ENCODE assay signal across 14 cellular contexts in genomic region chr18:34729740-34730338, GRCh38. TPM values are rescaled to one million over a fixed set of nuclear protein-coding genes. Genes with fewer than 3 reads are reported as not detected.
DNase-seq lines count a peak whose midpoint lies in the region; ATAC-seq lines count a peak whose summit lies in the region.
"Had no signal": no experiment of that assay in that cellular context is flagged by ENCODE, and none has a peak within 500 bp of the region (broad histone marks: within the 10 kb centered on the region; RNA-seq: fewer than 3 reads in every experiment).

No MANE protein-coding gene starts in this region.

- no peaks in the 10 kb centered on the region for H3K36me3 ChIP-seq in BLaER1

- ATAC-seq in Right ventricle myocardium superior (ENCODE audit: poor library complexity) (peak; percentile 89), HG03135 (IDR thresholded peaks at IDR 0.05; ENCODE audit: unreplicated experiment) (no peak)

- no peaks in the 10 kb centered on the region for H3K27me3 ChIP-seq in BLaER1

- no peaks in the 10 kb centered on the region for H3K36me3 Mint-ChIP-seq in activated T-helper 2 cell treated with anti-CD3 and anti-CD28 coated beads, Interferon-gamma antibody, Interleukin-2, Interleukin-4, amounts not matched to agents 10 μg/mL and 5 μg/mL and 100 μg/mL, durations not matched to agents 14 hours and 24 hours and 36 hours (ENCODE audit: low read depth)

- H4K20me1 ChIP-seq in BLaER1 = no peaks in the 10 kb centered on the region

- DNase-seq in NCI-H2227 treated with DMSO at 0.1 percent for 48 hours (lab: John Stamatoyannopoulos, UW) (peak; percentile 86), Right ventricle myocardium superior (no peak), posterior cingulate gyrus (peak in 6 of 10 donors; percentile 22 to 88 (median 66)), amniotic stem cell (lab: John Stamatoyannopoulos, UW) (no peak), NCI-H748 treated with DMSO at 0.1 percent for 48 hours (lab: John Stamatoyannopoulos, UW) (no peak)
- DNase-seq in activated T-helper 2 cell treated with anti-CD3 and anti-CD28 coated beads, Interferon-gamma antibody, Interleukin-2, Interleukin-4, amounts not matched to agents 10 μg/mL and 5 μg/mL and 100 μg/mL, durations not matched to agents 14 hours and 24 hours and 36 hours (ENCODE audit: low spot score) = no peak
- DNase-seq: activated CD4-positive, alpha-beta T cell treated with anti-CD3 and anti-CD28 coated beads, Interleukin-2, amount 10 ng/mL, durations not matched to agents 24 days and 14 days; activated T-cell treated with anti-CD3 and anti-CD28 coated beads, Interleukin-2, amount 50 U/mL, for 4 hours; foreskin melanocyte; MV-4-11; NCI-H345 had no signal

- no peak overlapping the region for H3K9ac ChIP-seq in BLaER1

- H3K4me2 ChIP-seq in BLaER1 = peak overlapping the region; percentile 50

- peaks cover 1% of the 10 kb centered on the region; the same call in 1 of the 2 replicates for H3K9me3 ChIP-seq in BLaER1

- H3K27ac Mint-ChIP-seq in activated T-helper 2 cell treated with anti-CD3 and anti-CD28 coated beads, Interferon-gamma antibody, Interleukin-2, Interleukin-4, amounts not matched to agents 10 μg/mL and 5 μg/mL and 100 μg/mL, durations not matched to agents 14 hours and 24 hours and 36 hours = no peak overlapping the region
- H3K27ac Mint-ChIP-seq: activated CD4-positive, alpha-beta T cell treated with anti-CD3 and anti-CD28 coated beads, Interleukin-2, amount 10 ng/mL, durations not matched to agents 24 days and 14 days had no signal

- intact Hi-C loops in Right ventricle myocardium superior (cut with DNase I) (no loop called here), posterior cingulate gyrus (cut with DNase I) (no loop called here)
- intact Hi-C loops in activated T-helper 2 cell treated with anti-CD3 and anti-CD28 coated beads, Interferon-gamma antibody, Interleukin-2, Interleukin-4, amounts not matched to agents 10 μg/mL and 5 μg/mL and 100 μg/mL, durations not matched to agents 14 hours and 24 hours and 36 hours (cut with micrococcal nuclease) = no loop called here

- no peak overlapping the region for H3K4me3 ChIP-seq in BLaER1

- H3K27ac ChIP-seq in BLaER1 = no peak overlapping the region

- peaks cover 10% of the 10 kb centered on the region; the same call in 1 of the 2 replicates for H3K4me1 ChIP-seq in BLaER1

- H3K4me3 Mint-ChIP-seq in activated T-helper 2 cell treated with anti-CD3 and anti-CD28 coated beads, Interferon-gamma antibody, Interleukin-2, Interleukin-4, amounts not matched to agents 10 μg/mL and 5 μg/mL and 100 μg/mL, durations not matched to agents 14 hours and 24 hours and 36 hours (ENCODE audit: low read depth) = no peak overlapping the region
- H3K4me3 Mint-ChIP-seq: activated CD4-positive, alpha-beta T cell treated with anti-CD3 and anti-CD28 coated beads, Interleukin-2, amount 10 ng/mL, durations not matched to agents 24 days and 14 days; activated T-cell treated with anti-CD3 and anti-CD28 coated beads, Interleukin-2, amount 50 U/mL, for 4 hours; nephron had no signal

- no peaks in the 10 kb centered on the region for H3K4me1 Mint-ChIP-seq in activated T-helper 2 cell treated with anti-CD3 and anti-CD28 coated beads, Interferon-gamma antibody, Interleukin-2, Interleukin-4, amounts not matched to agents 10 μg/mL and 5 μg/mL and 100 μg/mL, durations not matched to agents 14 hours and 24 hours and 36 hours (ENCODE audit: low read depth)
- H3K4me1 Mint-ChIP-seq: activated CD4-positive, alpha-beta T cell treated with anti-CD3 and anti-CD28 coated beads, Interleukin-2, amount 10 ng/mL, durations not matched to agents 24 days and 14 days had no signal

- H3K27me3 Mint-ChIP-seq in activated T-helper 2 cell treated with anti-CD3 and anti-CD28 coated beads, Interferon-gamma antibody, Interleukin-2, Interleukin-4, amounts not matched to agents 10 μg/mL and 5 μg/mL and 100 μg/mL, durations not matched to agents 14 hours and 24 hours and 36 hours (ENCODE audit: low read depth) = peaks cover 2% of the 10 kb centered on the region

- no peaks in the 10 kb centered on the region for H3K9me3 Mint-ChIP-seq in activated T-helper 2 cell treated with anti-CD3 and anti-CD28 coated beads, Interferon-gamma antibody, Interleukin-2, Interleukin-4, amounts not matched to agents 10 μg/mL and 5 μg/mL and 100 μg/mL, durations not matched to agents 14 hours and 24 hours and 36 hours
- H3K9me3 Mint-ChIP-seq: activated T-cell treated with anti-CD3 and anti-CD28 coated beads, Interleukin-2, amount 50 U/mL, for 4 hours had no signal

RNA-seq across cellular contexts. Expression of gene DTNA, which starts 19.7 kb away (rescaled TPM):
- 153 TPM for total RNA-seq in Right ventricle myocardium superior
- total RNA-seq in activated T-helper 2 cell treated with anti-CD3 and anti-CD28 coated beads, Interferon-gamma antibody, Interleukin-2, Interleukin-4, amounts not matched to agents 10 μg/mL and 5 μg/mL and 100 μg/mL, durations not matched to agents 14 hours and 24 hours and 36 hours = 0.73 TPM in 1 of 2 replicates, not detected in the other
- total RNA-seq: activated CD4-positive, alpha-beta T cell treated with anti-CD3 and anti-CD28 coated beads, Interleukin-2, amount 10 ng/mL, durations not matched to agents 24 days and 14 days had no signal

Comparison
In these comparisons a context has a peak if more than half of its experiments do, and no peak if none do; other contexts are left out.
1. DNase-seq: peak in NCI-H2227 treated with DMSO at 0.1 percent for 48 hours (single experiment) and posterior cingulate gyrus (6 of 10); none in Right ventricle myocardium superior (single experiment), amniotic stem cell (single experiment), activated T-helper 2 cell treated with anti-CD3 and anti-CD28 coated beads, Interferon-gamma antibody, Interleukin-2, Interleukin-4, amounts not matched to agents 10 μg/mL and 5 μg/mL and 100 μg/mL, durations not matched to agents 14 hours and 24 hours and 36 hours (single experiment) and NCI-H748 treated with DMSO at 0.1 percent for 48 hours (single experiment).
2. RNA of gene DTNA, which starts 19.7 kb away (total RNA-seq): 153 TPM in Right ventricle myocardium superior (single experiment); 0.73 TPM in activated T-helper 2 cell treated with anti-CD3 and anti-CD28 coated beads, Interferon-gamma antibody, Interleukin-2, Interleukin-4, amounts not matched to agents 10 μg/mL and 5 μg/mL and 100 μg/mL, durations not matched to agents 14 hours and 24 hours and 36 hours; every median in the first group is over 10 times any median in the second.